ENCODE assay signal across 10 cellular contexts in the genomic region with DNA sequence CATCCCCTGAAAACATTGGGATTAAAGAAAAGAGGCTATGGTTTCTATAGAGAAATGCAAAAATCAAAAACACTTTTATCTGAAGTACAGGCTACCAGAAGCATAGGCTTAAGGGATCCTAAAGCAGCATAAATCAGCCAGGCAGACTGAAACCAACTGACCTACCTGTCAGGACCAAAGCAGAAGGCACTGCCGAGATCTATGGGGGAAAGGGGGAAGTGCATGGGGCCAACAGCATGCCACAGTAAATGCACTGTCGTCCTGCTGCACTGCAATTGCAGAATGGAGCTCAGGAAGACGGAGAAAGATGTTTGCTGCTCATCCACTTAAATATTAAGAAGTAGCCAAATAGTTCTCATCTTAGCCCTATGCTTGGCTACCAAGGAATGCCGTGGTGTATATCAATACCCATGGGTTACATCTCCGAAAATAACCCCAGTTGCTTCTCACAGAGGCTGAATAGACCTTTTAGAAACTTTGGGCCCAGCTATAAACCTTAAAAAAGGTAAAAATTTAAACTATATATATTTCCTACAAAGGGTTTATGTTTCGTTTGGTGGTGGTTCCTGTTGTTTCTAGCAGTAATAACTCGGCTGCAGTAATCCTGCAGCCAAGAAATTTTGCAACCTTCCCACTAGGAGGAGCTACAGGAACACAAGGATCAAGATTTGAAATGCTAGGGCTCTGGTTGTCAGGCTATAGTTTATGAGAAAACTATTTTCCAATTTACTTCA.
DNase-seq lines count a peak whose midpoint lies in the region; ATAC-seq, FAIRE-seq and TF ChIP-seq lines count a peak whose summit lies in the region.
"Had no signal": no experiment of that assay in that cellular context is flagged by ENCODE, and none has a peak within 500 bp of the region (broad histone marks: within the 10 kb centered on the region; RNA-seq: fewer than 3 reads in every experiment).

No MANE protein-coding gene starts in this region.

- no peaks in the 10 kb centered on the region for H3K27me3 ChIP-seq in RWPE2 (ENCODE audit: insufficient read depth, poor library complexity, severe bottlenecking)

- no peaks in the 10 kb centered on the region for H3K27me3 Mint-ChIP-seq in activated T-cell treated with anti-CD3 and anti-CD28 coated beads, Interleukin-2, amount 50 U/mL, for 4 hours (ENCODE audit: low read depth)
- H3K27me3 Mint-ChIP-seq: activated naive CD8-positive, alpha-beta T cell treated with anti-CD3 and anti-CD28 coated beads, Interleukin-2, amount 10 ng/mL, durations not matched to agents 7 days and 5 days; CD4-positive, CD25-positive, alpha-beta regulatory T cell had no signal

- DNase-seq in NCI-H2107 treated with DMSO at 0.1 percent for 48 hours (lab: John Stamatoyannopoulos, UW; ENCODE audit: unreplicated experiment) (peak; percentile 5), NCI-H2107 (lab: John Stamatoyannopoulos, UW) (no peak), HTR-8/SVneo (ENCODE audit: insufficient read length, low spot score) (peak; percentile 0), RWPE2 (ENCODE audit: low spot score) (no peak), fibroblast of villous mesenchyme (ENCODE audit: low read depth) (peak; percentile 60), retina (peak; percentile 42)
- no peak for DNase-seq in activated T-cell treated with anti-CD3 and anti-CD28 coated beads, Interleukin-2, amount 50 U/mL, for 4 hours
- DNase-seq: activated naive CD8-positive, alpha-beta T cell treated with anti-CD3 and anti-CD28 coated beads, Interleukin-2, amount 10 ng/mL, durations not matched to agents 7 days and 5 days had no signal

- H3K36me3 Mint-ChIP-seq in activated T-cell treated with anti-CD3 and anti-CD28 coated beads, Interleukin-2, amount 50 U/mL, for 4 hours (ENCODE audit: insufficient read depth): no peaks in the 10 kb centered on the region
- H3K36me3 Mint-ChIP-seq: activated naive CD8-positive, alpha-beta T cell treated with anti-CD3 and anti-CD28 coated beads, Interleukin-2, amount 10 ng/mL, durations not matched to agents 7 days and 5 days; CD4-positive, CD25-positive, alpha-beta regulatory T cell had no signal

- ATAC-seq in RWPE2 (ENCODE audit: low read depth) (no peak), GM21447 (IDR thresholded peaks at IDR 0.05; ENCODE audit: unreplicated experiment) (no peak)
- ATAC-seq in activated T-cell treated with anti-CD3 and anti-CD28 coated beads, Interleukin-2, amount 50 U/mL, for 4 hours: no peak

- no peak overlapping the region for H3K27ac ChIP-seq in RWPE2 (ENCODE audit: poor library complexity, severe bottlenecking)

- TF ChIP-seq CTCF in RWPE2 (IDR thresholded peaks at IDR 0.05; ENCODE audit: poor library complexity, severe bottlenecking): peak; percentile 47
- peak; percentile 64 for TF ChIP-seq CTCF in fibroblast of villous mesenchyme (IDR thresholded peaks at IDR 0.05; ENCODE audit: insufficient read depth, low read depth, low read length)

- H3K4me3 Mint-ChIP-seq in activated T-cell treated with anti-CD3 and anti-CD28 coated beads, Interleukin-2, amount 50 U/mL, for 4 hours: no peak overlapping the region
- H3K4me3 Mint-ChIP-seq: activated naive CD8-positive, alpha-beta T cell treated with anti-CD3 and anti-CD28 coated beads, Interleukin-2, amount 10 ng/mL, durations not matched to agents 7 days and 5 days; CD4-positive, CD25-positive, alpha-beta regulatory T cell had no signal

- no peaks in the 10 kb centered on the region for H3K4me1 ChIP-seq in RWPE2 (ENCODE audit: insufficient read depth, poor library complexity, severe bottlenecking)

- no peak for FAIRE-seq in HTR-8/SVneo (lab: Jason Lieb, UNC)

- H3K9me3 ChIP-seq in RWPE2 (ENCODE audit: severe bottlenecking): no peaks in the 10 kb centered on the region

- no peaks in the 10 kb centered on the region for H3K36me3 ChIP-seq in RWPE2 (ENCODE audit: low read depth)

- no peaks in the 10 kb centered on the region for H3K9me3 Mint-ChIP-seq in activated T-cell treated with anti-CD3 and anti-CD28 coated beads, Interleukin-2, amount 50 U/mL, for 4 hours
- H3K9me3 Mint-ChIP-seq: activated naive CD8-positive, alpha-beta T cell treated with anti-CD3 and anti-CD28 coated beads, Interleukin-2, amount 10 ng/mL, durations not matched to agents 7 days and 5 days; CD4-positive, CD25-positive, alpha-beta regulatory T cell had no signal

- H3K4me1 Mint-ChIP-seq in activated T-cell treated with anti-CD3 and anti-CD28 coated beads, Interleukin-2, amount 50 U/mL, for 4 hours (ENCODE audit: low read depth): no peaks in the 10 kb centered on the region
- H3K4me1 Mint-ChIP-seq: activated naive CD8-positive, alpha-beta T cell treated with anti-CD3 and anti-CD28 coated beads, Interleukin-2, amount 10 ng/mL, durations not matched to agents 7 days and 5 days had no signal

- H3K4me3 ChIP-seq in RWPE2 (ENCODE audit: severe bottlenecking): no peak overlapping the region
- H3K4me3 ChIP-seq in fibroblast of villous mesenchyme (ENCODE audit: low read depth, low read length): no peak overlapping the region

Comparison
In these comparisons a context has a peak if more than half of its experiments do, and no peak if none do; other contexts are left out.
1. DNase-seq: peak in NCI-H2107 treated with DMSO at 0.1 percent for 48 hours (single experiment), HTR-8/SVneo (single experiment), fibroblast of villous mesenchyme (single experiment) and retina (single experiment); none in NCI-H2107 (single experiment), RWPE2 (single experiment) and activated T-cell treated with anti-CD3 and anti-CD28 coated beads, Interleukin-2, amount 50 U/mL, for 4 hours (single experiment).